Comparison of ENCODE assay signal across 1 cellular context in the genomic region with DNA sequence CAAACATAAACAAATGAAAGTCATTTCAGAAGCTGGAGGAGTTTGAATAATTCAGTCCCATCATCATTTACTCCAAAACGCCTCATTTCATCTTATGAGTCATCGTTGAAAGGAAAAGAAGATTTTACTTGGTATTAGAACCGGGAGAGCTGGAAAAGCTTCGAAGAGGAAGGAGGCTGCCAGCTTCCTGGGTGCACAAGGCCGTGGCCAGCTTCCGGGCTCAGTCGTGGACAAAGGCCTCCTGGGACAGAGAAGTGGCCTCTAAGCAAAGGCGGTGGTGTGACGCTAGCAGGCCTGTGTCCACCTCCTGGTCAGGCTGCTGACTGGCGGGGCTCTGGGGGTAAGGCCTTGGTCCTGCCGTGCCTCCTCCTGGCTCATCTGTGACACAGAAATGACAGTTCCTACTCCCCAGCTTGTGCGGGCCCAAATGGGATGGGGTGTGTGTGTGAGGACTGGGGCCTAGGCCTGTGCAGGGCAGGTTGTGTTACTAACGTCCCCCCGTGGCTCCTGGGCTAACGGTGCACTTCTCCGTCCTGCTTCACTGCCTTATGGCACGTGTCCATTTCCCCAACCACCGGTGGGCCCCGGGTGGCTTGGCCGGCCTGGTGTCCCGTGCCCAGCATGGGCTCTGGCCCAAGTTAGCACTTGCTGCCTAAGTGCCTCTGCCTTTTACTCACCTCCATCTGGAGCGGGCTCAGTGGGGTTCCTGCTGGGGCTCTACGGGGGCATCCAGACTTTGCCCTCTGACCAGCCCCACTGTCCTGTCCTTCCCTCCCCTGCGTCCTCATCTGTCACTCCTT.
TF ChIP-seq lines count a peak whose summit lies in the region.

No MANE protein-coding gene starts in this region.

TF ChIP-seq in Ishikawa, 13 proteins besides CTCF, POLR2A, EP300 and RAD21 (continued from another document):
- TF ChIP-seq, protein P1, sequence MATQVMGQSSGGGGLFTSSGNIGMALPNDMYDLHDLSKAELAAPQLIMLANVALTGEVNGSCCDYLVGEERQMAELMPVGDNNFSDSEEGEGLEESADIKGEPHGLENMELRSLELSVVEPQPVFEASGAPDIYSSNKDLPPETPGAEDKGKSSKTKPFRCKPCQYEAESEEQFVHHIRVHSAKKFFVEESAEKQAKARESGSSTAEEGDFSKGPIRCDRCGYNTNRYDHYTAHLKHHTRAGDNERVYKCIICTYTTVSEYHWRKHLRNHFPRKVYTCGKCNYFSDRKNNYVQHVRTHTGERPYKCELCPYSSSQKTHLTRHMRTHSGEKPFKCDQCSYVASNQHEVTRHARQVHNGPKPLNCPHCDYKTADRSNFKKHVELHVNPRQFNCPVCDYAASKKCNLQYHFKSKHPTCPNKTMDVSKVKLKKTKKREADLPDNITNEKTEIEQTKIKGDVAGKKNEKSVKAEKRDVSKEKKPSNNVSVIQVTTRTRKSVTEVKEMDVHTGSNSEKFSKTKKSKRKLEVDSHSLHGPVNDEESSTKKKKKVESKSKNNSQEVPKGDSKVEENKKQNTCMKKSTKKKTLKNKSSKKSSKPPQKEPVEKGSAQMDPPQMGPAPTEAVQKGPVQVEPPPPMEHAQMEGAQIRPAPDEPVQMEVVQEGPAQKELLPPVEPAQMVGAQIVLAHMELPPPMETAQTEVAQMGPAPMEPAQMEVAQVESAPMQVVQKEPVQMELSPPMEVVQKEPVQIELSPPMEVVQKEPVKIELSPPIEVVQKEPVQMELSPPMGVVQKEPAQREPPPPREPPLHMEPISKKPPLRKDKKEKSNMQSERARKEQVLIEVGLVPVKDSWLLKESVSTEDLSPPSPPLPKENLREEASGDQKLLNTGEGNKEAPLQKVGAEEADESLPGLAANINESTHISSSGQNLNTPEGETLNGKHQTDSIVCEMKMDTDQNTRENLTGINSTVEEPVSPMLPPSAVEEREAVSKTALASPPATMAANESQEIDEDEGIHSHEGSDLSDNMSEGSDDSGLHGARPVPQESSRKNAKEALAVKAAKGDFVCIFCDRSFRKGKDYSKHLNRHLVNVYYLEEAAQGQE (IDR thresholded peaks at IDR 0.05; ENCODE audit: low read depth), result no peak
- TF ChIP-seq, protein P2, sequence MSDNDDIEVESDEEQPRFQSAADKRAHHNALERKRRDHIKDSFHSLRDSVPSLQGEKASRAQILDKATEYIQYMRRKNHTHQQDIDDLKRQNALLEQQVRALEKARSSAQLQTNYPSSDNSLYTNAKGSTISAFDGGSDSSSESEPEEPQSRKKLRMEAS (IDR thresholded peaks at IDR 0.05), result peak; percentile 16; the same call in 1 of the 2 replicates
- peak; percentile 77 for TF ChIP-seq NFIC (IDR thresholded peaks at IDR 0.05)
TF ChIP-seq in Ishikawa: peak in this region for 2.
